In genomic region chr2:127347000-127347399, GRCh38 we compare ENCODE assay signal across 31 cellular contexts.
"Had no signal": no experiment of that assay in that cellular context is flagged by ENCODE, and none has a peak within 500 bp of the region (broad histone marks: within the 10 kb centered on the region; RNA-seq: fewer than 3 reads in every experiment).

No MANE protein-coding gene starts in this region.

- H3K27me3 Mint-ChIP-seq: dendritic cell treated with granulocyte-macrophage colony-stimulating factor and Interleukin-4, amounts not matched to agents 40 ng/mL and 50 ng/mL, for 4 days; naive B cell; type B pancreatic cell had no signal

- H3K27me3 ChIP-seq: colonic mucosa, esophagus muscularis mucosa, foreskin keratinocyte, heart right ventricle, ovary, right atrium auricular region, sigmoid colon, testis, tibial artery had no signal

- H3K4me1 ChIP-seq: colonic mucosa, foreskin keratinocyte, sigmoid colon, testis had no signal

- H3K4me3 Mint-ChIP-seq: dendritic cell treated with granulocyte-macrophage colony-stimulating factor and Interleukin-4, amounts not matched to agents 40 ng/mL and 50 ng/mL, for 4 days; endodermal cell; immature natural killer cell; mesothelial cell of epicardium; nephron; stimulated activated effector memory CD8-positive, alpha-beta T cell treated with anti-CD3 and anti-CD28 coated beads, Interleukin-12 subunit alpha, Interleukin-12 subunit beta, amount 100 ng/mL, for 72 hours; type B pancreatic cell had no signal

- H3K4me3 ChIP-seq: colonic mucosa, esophagus muscularis mucosa, heart right ventricle, lung, mucosa of descending colon, ovary, right atrium auricular region, sigmoid colon, testis, tibial artery had no signal

- H3K9me3 ChIP-seq: colonic mucosa, esophagus muscularis mucosa, mucosa of descending colon, ovary, right atrium auricular region, sigmoid colon, testis, tibial artery had no signal

- DNase-seq: colonic mucosa; effector CD8-positive, alpha-beta T cell; endodermal cell; foreskin keratinocyte; glutamatergic neuron; heart right ventricle; hippocampal formation; immature natural killer cell; islet precursor cell; kidney glomerular epithelial cell; mesenchymal stem cell; mucosa of descending colon; naive B cell; nucleus accumbens; ovary; sigmoid colon; stimulated activated CD4-positive, alpha-beta T cell treated with anti-CD3 and anti-CD28 coated beads, Interleukin-2, amount 100 ng/mL, for 24 hours; stimulated activated CD4-positive, alpha-beta T cell treated with anti-CD3 and anti-CD28 coated beads, Interleukin-4, amount 100 ng/mL, for 24 hours; stimulated activated naive CD8-positive, alpha-beta T cell treated with anti-CD3 and anti-CD28 coated beads, Interleukin-15, Interleukin-2, amounts not matched to agents 100 U/mL and 50 U/mL, for 24 hours; substantia nigra; testis; tibial artery had no signal

- H3K27ac ChIP-seq: colonic mucosa, epithelial cell of prostate, esophagus muscularis mucosa, foreskin keratinocyte, heart right ventricle, ovary, right atrium auricular region, sigmoid colon, testis, tibial artery had no signal

- H3K36me3 ChIP-seq: colonic mucosa, ovary, right atrium auricular region, sigmoid colon, tibial artery had no signal

- H3K9me3 Mint-ChIP-seq: dendritic cell treated with granulocyte-macrophage colony-stimulating factor and Interleukin-4, amounts not matched to agents 40 ng/mL and 50 ng/mL, for 4 days; immature natural killer cell; stimulated activated effector memory CD8-positive, alpha-beta T cell treated with anti-CD3 and anti-CD28 coated beads, Interleukin-12 subunit alpha, Interleukin-12 subunit beta, amount 100 ng/mL, for 72 hours; type B pancreatic cell had no signal

- H3K4me1 Mint-ChIP-seq: endodermal cell had no signal

- ATAC-seq: foreskin keratinocyte, heart right ventricle, mucosa of descending colon had no signal

- H3K27ac Mint-ChIP-seq: dendritic cell treated with granulocyte-macrophage colony-stimulating factor and Interleukin-4, amounts not matched to agents 40 ng/mL and 50 ng/mL, for 4 days; endodermal cell; mesothelial cell of epicardium; nephron; stimulated activated effector memory CD8-positive, alpha-beta T cell treated with anti-CD3 and anti-CD28 coated beads, Interleukin-12 subunit alpha, Interleukin-12 subunit beta, amount 100 ng/mL, for 72 hours; type B pancreatic cell had no signal
